21 cellular contexts compared by ENCODE assay signal in the genomic region with DNA sequence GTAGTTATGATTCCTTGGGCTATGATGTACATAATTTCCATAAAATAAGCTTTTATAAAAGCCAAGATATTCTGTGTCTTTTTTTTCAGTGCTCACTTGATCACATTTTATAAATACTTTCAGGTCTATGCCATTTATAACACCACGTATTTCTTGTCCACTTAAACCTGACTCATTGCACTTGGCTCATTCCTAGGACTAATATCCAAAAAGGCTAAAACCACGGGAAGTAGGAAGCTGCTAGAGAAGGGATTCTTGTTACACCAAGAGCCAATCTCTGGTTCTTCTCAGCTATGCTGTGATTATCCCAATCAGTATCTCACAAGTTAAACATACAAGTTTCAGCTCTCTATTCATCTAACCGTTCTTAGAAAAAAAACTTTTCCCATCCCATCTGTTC.
DNase-seq lines count a peak whose midpoint lies in the region; ATAC-seq and TF ChIP-seq lines count a peak whose summit lies in the region.
"Had no signal": no experiment of that assay in that cellular context is flagged by ENCODE, and none has a peak within 500 bp of the region (broad histone marks: within the 10 kb centered on the region; RNA-seq: fewer than 3 reads in every experiment).

No MANE protein-coding gene starts in this region.

- peaks cover 11% of the 10 kb centered on the region; the same call in 1 of the 2 replicates for H3K9me3 Mint-ChIP-seq in WTC11

- H2AFZ ChIP-seq in PC-3 (ENCODE audit: low read length): peak overlapping the region; percentile 3; the same call in 1 of the 2 replicates
- H2AFZ ChIP-seq: PC-9 had no signal

- peaks cover 12% of the 10 kb centered on the region for H3K4me1 ChIP-seq in PC-3 (ENCODE audit: insufficient read depth, low read length)
- H3K4me1 ChIP-seq: left ventricle myocardium inferior, prostate gland, vagina had no signal

- 0 out of 2 replicates have a peak, but pooled peaks cover 4% of the 10 kb centered on the region for H3K36me3 Mint-ChIP-seq in WTC11

- H3K27me3 ChIP-seq in PC-3 (ENCODE audit: low read length) (no peaks in the 10 kb centered on the region), WERI-Rb-1 (ENCODE audit: insufficient read depth, low read depth, severe bottlenecking) (no peaks in the 10 kb centered on the region)
- H3K27me3 ChIP-seq: vagina had no signal

- no peaks in the 10 kb centered on the region for H3K9me2 ChIP-seq in PC-3 (replicated peaks; ENCODE audit: low read length)

- H3K27me3 Mint-ChIP-seq in WTC11 (ENCODE audit: low read depth): peaks cover 2% of the 10 kb centered on the region; the same call in 1 of the 2 replicates
- H3K27me3 Mint-ChIP-seq: activated T-helper 17 cell treated with anti-CD3 and anti-CD28 coated beads, Interleukin-2, amount 50 U/mL, for 72 hours; B cell had no signal

- CTCF ChIA-PET in PC-3 (lab: Charles Lee): no interaction called here
- CTCF ChIA-PET in WTC11 (lab: Charles Lee): no interaction called here

- BruUV-seq in PC-3 (replicated peaks; lab: Mats Ljungman, UMichigan): no TSS peak

- no peak for TF ChIP-seq CTCF in PC-3 (conservative IDR thresholded peaks at IDR 0.05; ENCODE audit: low read depth, low read length)
- no peak for TF ChIP-seq CTCF in epithelial cell of proximal tubule (conservative IDR thresholded peaks at IDR 0.05; ENCODE audit: low read depth, low read length)
- TF ChIP-seq CTCF in omental fat pad (IDR thresholded peaks at IDR 0.05): no peak
- TF ChIP-seq CTCF in WERI-Rb-1 (IDR thresholded peaks at IDR 0.05; ENCODE audit: low read depth, low read length): no peak
- TF ChIP-seq CTCF in WTC11 (IDR thresholded peaks at IDR 0.05): no peak

- POLR2A ChIA-PET in PC-3 (lab: Charles Lee; ENCODE audit: unreplicated experiment) (no interaction called here), WTC11 (lab: Charles Lee) (no interaction called here)

- no peak overlapping the region for H3K27ac ChIP-seq in PC-3 (ENCODE audit: low read length)
- no peak overlapping the region for H3K27ac ChIP-seq in WERI-Rb-1
- H3K27ac ChIP-seq: left ventricle myocardium inferior, PC-9, prostate gland, vagina had no signal

- H3K4me3 ChIP-seq in PC-3 (ENCODE audit: low read length) (no peak overlapping the region), epithelial cell of proximal tubule (ENCODE audit: low read depth, low read length) (no peak overlapping the region), WERI-Rb-1 (ENCODE audit: low read depth, low read length) (no peak overlapping the region)
- H3K4me3 ChIP-seq: left ventricle myocardium inferior, PC-9, prostate gland, vagina had no signal

- H3K36me3 ChIP-seq in PC-3 (ENCODE audit: low read depth, low read length): no peaks in the 10 kb centered on the region
- H3K36me3 ChIP-seq in WERI-Rb-1: no peaks in the 10 kb centered on the region
- H3K36me3 ChIP-seq: left ventricle myocardium inferior, prostate gland, vagina had no signal

- intact Hi-C loops in PC-3 (cut with micrococcal nuclease): no loop called here
- intact Hi-C loops in left cardiac atrium (cut with DNase I): no loop called here
- intact Hi-C loops in head of caudate nucleus (cut with DNase I): no loop called here

- no peaks in the 10 kb centered on the region for H3F3A ChIP-seq in PC-3 (ENCODE audit: low read length, unreplicated experiment)

- DNase-seq in EH (ENCODE audit: low read depth) (peak; percentile 75), PC-3 (peak; percentile 61), epithelial cell of proximal tubule (ENCODE audit: low read depth) (peak; percentile 72), omental fat pad (ENCODE audit: low spot score) (no peak), WERI-Rb-1 (no peak), WTC11 (ENCODE audit: low spot score) (no peak), left cardiac atrium (no peak), head of caudate nucleus (no peak)
- DNase-seq: amniotic stem cell; DMS 273 treated with DMSO at 0.1 percent for 48 hours; left ventricle myocardium inferior; MM.1S; NCI-H2029; NCI-H510A treated with DMSO at 0.1 percent for 48 hours; PC-9; stimulated activated naive CD8-positive, alpha-beta T cell treated with anti-CD3 and anti-CD28 coated beads, Interleukin-15, Interleukin-2, amounts not matched to agents 100 U/mL and 50 U/mL, for 24 hours had no signal

- H3K4me3 Mint-ChIP-seq in WTC11: no peak overlapping the region
- H3K4me3 Mint-ChIP-seq: activated T-helper 17 cell treated with anti-CD3 and anti-CD28 coated beads, Interleukin-2, amount 50 U/mL, for 72 hours; B cell had no signal

- peak; percentile 46; the same call in 1 of the 2 replicates for ATAC-seq in PC-3
- ATAC-seq in omental fat pad (ENCODE audit: low FRiP score): peak; percentile 88
- no peak for ATAC-seq in WTC11
- ATAC-seq in left cardiac atrium: no peak
- ATAC-seq: activated T-helper 17 cell treated with anti-CD3 and anti-CD28 coated beads, Interleukin-2, amount 50 U/mL, for 72 hours; esophagus mucosa; stimulated activated naive CD8-positive, alpha-beta T cell treated with anti-CD3 and anti-CD28 coated beads, Interleukin-15, Interleukin-2, amounts not matched to agents 100 U/mL and 50 U/mL, for 24 hours had no signal

- H3K4me1 Mint-ChIP-seq in WTC11: peaks cover 55% of the 10 kb centered on the region
- H3K4me1 Mint-ChIP-seq: activated T-helper 17 cell treated with anti-CD3 and anti-CD28 coated beads, Interleukin-2, amount 50 U/mL, for 72 hours; B cell had no signal

- H3K27ac Mint-ChIP-seq in WTC11: no peak overlapping the region
- H3K27ac Mint-ChIP-seq: activated T-helper 17 cell treated with anti-CD3 and anti-CD28 coated beads, Interleukin-2, amount 50 U/mL, for 72 hours; B cell had no signal

- peak overlapping the region; percentile 46 for H3K4me2 ChIP-seq in PC-3 (ENCODE audit: low read length)
- H3K4me2 ChIP-seq: PC-9 had no signal

- H3K79me2 ChIP-seq in PC-3 (ENCODE audit: low read length): no peaks in the 10 kb centered on the region

- no peaks in the 10 kb centered on the region for H4K20me1 ChIP-seq in PC-3 (ENCODE audit: low read length)

- H3K9me3 ChIP-seq in PC-3 (ENCODE audit: low read length): no peaks in the 10 kb centered on the region
- no peaks in the 10 kb centered on the region for H3K9me3 ChIP-seq in WERI-Rb-1 (ENCODE audit: severe bottlenecking)
- H3K9me3 ChIP-seq: left ventricle myocardium inferior, prostate gland, vagina had no signal

- H3K9ac ChIP-seq in PC-3 (ENCODE audit: low read length): no peak overlapping the region

TF ChIP-seq in WTC11, 78 proteins besides CTCF, POLR2A, EP300 and RAD21:
- no peak for TF ChIP-seq ZNF138 (CRISPR knock-in tag; conservative IDR thresholded peaks at IDR 0.05)
- no peak for TF ChIP-seq ZNF232 (CRISPR knock-in tag; IDR thresholded peaks at IDR 0.05)
- no peak for TF ChIP-seq ZNF263 (CRISPR knock-in tag; IDR thresholded peaks at IDR 0.05; ENCODE audit: low read depth)
- no peak for TF ChIP-seq ESRRA (CRISPR knock-in tag; IDR thresholded peaks at IDR 0.05; ENCODE audit: borderline replicate concordance)

Comparison
In these comparisons a context has a peak if more than half of its experiments do, and no peak if none do; other contexts are left out.
1. DNase-seq: peak in EH (single experiment), PC-3 (single experiment) and epithelial cell of proximal tubule (single experiment); none in omental fat pad (single experiment), WERI-Rb-1 (single experiment), WTC11 (single experiment), left cardiac atrium (single experiment) and head of caudate nucleus (0 of 42).
2. ATAC-seq: peak in PC-3 (single experiment) and omental fat pad (single experiment); none in WTC11 (single experiment) and left cardiac atrium (0 of 2).